Comparison of ENCODE assay signal across 16 cellular contexts in the genomic region with DNA sequence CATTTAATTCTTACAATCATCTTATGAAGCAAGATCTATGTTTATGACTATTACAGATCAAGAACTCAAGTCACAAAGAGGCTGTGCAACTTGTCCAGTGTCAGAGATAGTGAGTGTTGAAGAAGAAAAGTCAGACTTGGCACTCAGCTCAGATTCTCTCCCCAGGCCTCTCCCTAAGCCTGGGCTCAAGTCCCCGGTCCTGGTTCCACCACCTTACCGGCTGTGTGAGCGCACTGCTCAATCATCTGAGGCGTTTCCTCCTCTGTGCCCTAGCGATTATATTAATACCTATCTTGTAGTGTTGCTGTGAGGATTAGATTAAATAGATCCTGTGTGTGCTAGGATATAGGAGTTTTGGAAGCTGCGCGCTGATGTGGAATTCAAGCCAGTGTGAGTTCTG. TPM values are rescaled to one million over a fixed set of nuclear protein-coding genes. Genes with fewer than 3 reads are reported as not detected.
DNase-seq lines count a peak whose midpoint lies in the region; ATAC-seq and TF ChIP-seq lines count a peak whose summit lies in the region.
"Had no signal": no experiment of that assay in that cellular context is flagged by ENCODE, and none has a peak within 500 bp of the region (broad histone marks: within the 10 kb centered on the region; RNA-seq: fewer than 3 reads in every experiment).

No MANE protein-coding gene starts in this region.

- in situ Hi-C loops in brain microvascular endothelial cell (cut with HindIII; ENCODE audit: low pct_ligation_motif_present, low sequenced_read_pairs): no loop called here
- in situ Hi-C loops in transverse colon (cut with MboI; ENCODE audit: low pct_ligation_motif_present in 1 of 4, low pct_unique_long_range_greater_than_20kb in 1 of 4, low sequenced_read_pairs in 3 of 4): no loop called here

- TF ChIP-seq CTCF in brain microvascular endothelial cell (IDR thresholded peaks at IDR 0.05; ENCODE audit: low read depth, low read length, missing control alignments): no peak
- TF ChIP-seq CTCF in osteoblast (IDR thresholded peaks at IDR 0.05; ENCODE audit: extremely low read depth, low read depth, low read length): no peak
- no peak for TF ChIP-seq CTCF in transverse colon (IDR thresholded peaks at IDR 0.05)

- TF ChIP-seq EP300 in transverse colon (IDR thresholded peaks at IDR 0.05; ENCODE audit: low read depth): no peak

- H3K4me3 ChIP-seq in brain microvascular endothelial cell (ENCODE audit: low read depth, low read length): no peak overlapping the region
- H3K4me3 ChIP-seq in osteoblast (ENCODE audit: insufficient read depth, low read length): no peak overlapping the region
- H3K4me3 ChIP-seq in transverse colon: no peak overlapping the region
- H3K4me3 ChIP-seq: K562, left lung, testis had no signal

- DNase-seq in brain microvascular endothelial cell (no peak), left cardiac atrium (peak; percentile 34), osteoblast (ENCODE audit: insufficient read length, low spot score, missing footprints) (peak; percentile 86), transverse colon (no peak), HEK293T (ENCODE audit: extremely low spot score) (no peak), HuH-7.5 (ENCODE audit: low spot score) (no peak)
- DNase-seq: activated CD8-positive, alpha-beta memory T cell treated with anti-CD3 and anti-CD28 coated beads for 24 hours; C1 segment of cervical spinal cord; left lung; NCI-H1105 treated with DMSO at 0.1 percent for 48 hours; PC-3; testis had no signal

- peaks cover 20% of the 10 kb centered on the region for H4K20me1 ChIP-seq in osteoblast (ENCODE audit: insufficient read depth, low read length)

- TF ChIP-seq POLR2A in transverse colon (IDR thresholded peaks at IDR 0.05): no peak

- CTCF ChIA-PET in HEK293T (lab: Yijun Ruan, JAX): interaction anchor here (0.7 kb wide), 1 partner anchor 20 kb away, joined by 3 read pairs; no protein-coding TSS in a partner anchor

- H3K27me3 ChIP-seq in brain microvascular endothelial cell (replicated peaks): no peaks in the 10 kb centered on the region
- H3K27me3 ChIP-seq in osteoblast (ENCODE audit: insufficient read depth, low read length): no peaks in the 10 kb centered on the region
- H3K27me3 ChIP-seq in transverse colon: no peaks in the 10 kb centered on the region
- H3K27me3 ChIP-seq: left lung, testis had no signal

- WGBS in transverse colon (ENCODE audit: low coverage in 1 of 2), 2 donors: 69 to 71% methylated on average over 5 to 7 of the region's 7 CpGs

- peaks cover 35% of the 10 kb centered on the region for H3K4me1 ChIP-seq in osteoblast (ENCODE audit: insufficient read depth, low read length)
- peaks cover 7 to 37% (median 24%) of the 10 kb centered on the region in 4 donors for H3K4me1 ChIP-seq in transverse colon

- ATAC-seq in left cardiac atrium (peak; percentile 30 to 63), HG03469 (IDR thresholded peaks at IDR 0.05; ENCODE audit: unreplicated experiment) (no peak), GM21515 (IDR thresholded peaks at IDR 0.05; ENCODE audit: unreplicated experiment) (no peak)
- ATAC-seq: K562, PC-3 had no signal

- H3K27ac ChIP-seq in brain microvascular endothelial cell (peak overlapping the region; percentile 21), osteoblast (ENCODE audit: low read depth, low read length) (peak overlapping the region; percentile 22), transverse colon (peak overlapping the region; percentile 76 to 95 (median 84))
- H3K27ac ChIP-seq: VCaP had no signal

- no peak overlapping the region for H2AFZ ChIP-seq in osteoblast (ENCODE audit: low read length)

- intact Hi-C loops in left cardiac atrium (cut with DNase I): no loop called here
- intact Hi-C loops in transverse colon (cut with DNase I; ENCODE audit: low total_unique reads): no loop called here

- POLR2A ChIA-PET in HEK293T (lab: Yijun Ruan, JAX): no interaction called here

- H3K4me2 ChIP-seq in osteoblast (ENCODE audit: insufficient read depth, low read length): no peak overlapping the region

- H3K36me3 ChIP-seq in brain microvascular endothelial cell (replicated peaks) (no peaks in the 10 kb centered on the region), osteoblast (ENCODE audit: insufficient read depth, low read length) (no peaks in the 10 kb centered on the region), transverse colon (no peaks in the 10 kb centered on the region)
- H3K36me3 ChIP-seq: left lung had no signal

- peaks cover 7% of the 10 kb centered on the region for H3K79me2 ChIP-seq in osteoblast (ENCODE audit: insufficient read depth, low read length)

- H3K9me3 ChIP-seq in osteoblast (ENCODE audit: low read depth, low read length) (no peaks in the 10 kb centered on the region), transverse colon (no peaks in the 10 kb centered on the region)
- H3K9me3 ChIP-seq: left lung, testis had no signal

TF ChIP-seq in HEK293T, 16 proteins besides CTCF, POLR2A, EP300 and RAD21:
- TF ChIP-seq ZNF384 (IDR thresholded peaks at IDR 0.05): no peak
- TF ChIP-seq FOXM1 (IDR thresholded peaks at IDR 0.05; ENCODE audit: borderline replicate concordance): no peak
- TF ChIP-seq ARNT (IDR thresholded peaks at IDR 0.05): no peak
- TF ChIP-seq HDGF (IDR thresholded peaks at IDR 0.05; ENCODE audit: borderline replicate concordance): no peak
- TF ChIP-seq ELF4 (IDR thresholded peaks at IDR 0.05): no peak

RNA-seq across cellular contexts. Expression of a gene that starts 38.5 kb away (rescaled TPM):
- 100 to 1,000 TPM; 436 to 508 TPM for total RNA-seq in left cardiac atrium
- total RNA-seq in osteoblast: 45.7 and 48.9 TPM in 2 replicates
- 100 to 1,000 TPM; 101 to 487 (median 231) TPM for total RNA-seq in transverse colon

Comparison
In these comparisons a context has a peak if more than half of its experiments do, and no peak if none do; other contexts are left out.
1. DNase-seq: peak in left cardiac atrium (single experiment) and osteoblast (single experiment); none in brain microvascular endothelial cell (single experiment), transverse colon (single experiment), HEK293T (single experiment) and HuH-7.5 (single experiment).
2. H3K27ac ChIP-seq: peak in every context shown above with its lines; median percentile 84 in transverse colon; 22 in osteoblast; 21 in brain microvascular endothelial cell.
3. ATAC-seq: peak in left cardiac atrium (2 of 2); none in HG03469 (single experiment) and GM21515 (single experiment).